ENCODE assay signal across 13 cellular contexts in the genomic region with DNA sequence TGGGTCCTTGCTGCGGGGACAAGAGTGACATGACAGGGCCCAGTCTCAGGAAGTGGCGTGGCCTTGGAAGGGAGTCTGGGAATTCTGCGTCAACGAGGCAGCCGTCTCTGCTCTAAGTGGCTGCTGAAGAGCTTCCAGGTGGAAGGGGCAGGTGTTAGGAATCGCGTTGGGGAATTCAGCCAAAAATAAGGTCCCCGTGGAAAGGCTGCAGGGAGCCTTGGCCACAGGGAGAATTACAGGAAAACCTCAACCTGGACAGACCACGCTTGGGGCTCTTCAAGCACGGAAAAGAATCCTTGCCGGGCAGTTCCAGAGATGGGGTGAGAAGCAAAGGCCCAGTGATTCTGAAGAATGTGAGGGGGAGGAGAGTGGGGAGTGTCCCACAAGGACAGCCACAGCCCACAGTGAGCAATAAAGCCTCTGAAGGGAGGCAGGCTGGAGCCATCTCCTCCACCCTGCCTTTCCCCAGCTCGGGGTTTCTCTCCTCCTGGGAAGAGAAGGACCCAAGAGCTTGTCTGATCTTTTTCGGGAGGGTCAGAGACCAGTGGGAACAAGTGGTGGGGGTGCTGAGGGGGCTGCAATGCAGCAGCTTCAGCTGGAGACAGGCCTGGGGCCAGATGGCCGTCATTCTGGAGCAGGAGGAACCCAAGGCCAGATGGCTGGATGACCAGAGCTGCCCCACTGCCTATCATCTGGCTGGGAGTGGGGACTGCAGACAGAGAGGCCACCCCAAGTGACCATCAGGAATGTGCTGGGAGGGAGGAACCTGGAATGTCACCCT.
DNase-seq lines count a peak whose midpoint lies in the region; TF ChIP-seq lines count a peak whose summit lies in the region.
"Had no signal": no experiment of that assay in that cellular context is flagged by ENCODE, and none has a peak within 500 bp of the region (broad histone marks: within the 10 kb centered on the region; RNA-seq: fewer than 3 reads in every experiment).

No MANE protein-coding gene starts in this region.

- peak overlapping the region in 1 of 2 donors; percentile 15 for H3K27ac ChIP-seq in tibial artery
- H3K27ac ChIP-seq: esophagus muscularis mucosa, SJSA1 had no signal

- TF ChIP-seq CTCF in tibial artery (IDR thresholded peaks at IDR 0.05): no peak

- H3K4me1 ChIP-seq in tibial artery: peaks cover 0 to 29% (median 5%) of the 10 kb centered on the region in 4 donors
- H3K4me1 ChIP-seq: SJSA1 had no signal

- no peaks in the 10 kb centered on the region for H3K27me3 ChIP-seq in tibial artery
- H3K27me3 ChIP-seq: esophagus muscularis mucosa, SJSA1 had no signal

- H3K4me3 ChIP-seq in tibial artery: no peak overlapping the region
- H3K4me3 ChIP-seq: esophagus muscularis mucosa, GM12878, SJSA1 had no signal

- DNase-seq in activated CD8-positive, alpha-beta memory T cell treated with anti-CD3 and anti-CD28 coated beads, Interleukin-2, amount 50 U/mL, for 48 hours: peak; percentile 33
- DNase-seq in activated CD8-positive, alpha-beta memory T cell treated with anti-CD3 and anti-CD28 coated beads, Interleukin-2, amount 50 U/mL, for 4 hours: no peak
- DNase-seq in SW480 (ENCODE audit: low spot score) (peak; percentile 29), left kidney (ENCODE audit: low read depth, low spot score) (peak; percentile 95), tibial artery (peak; percentile 23 to 63), dermis blood vessel endothelial cell (no peak), pons (ENCODE audit: low spot score) (no peak), cerebellum (ENCODE audit: low spot score) (no peak)
- DNase-seq: activated CD8-positive, alpha-beta memory T cell treated with anti-CD3 and anti-CD28 coated beads, Interleukin-2, amount 10 ng/mL, durations not matched to agents 7 days and 5 days; DND-41 had no signal

- H3K36me3 ChIP-seq in tibial artery: peaks cover 5 to 20% (median 5%) of the 10 kb centered on the region in 3 donors
- H3K36me3 ChIP-seq: SJSA1 had no signal

- no peaks in the 10 kb centered on the region for H3K9me3 ChIP-seq in tibial artery
- H3K9me3 ChIP-seq: esophagus muscularis mucosa, SJSA1 had no signal

- intact Hi-C loops in tibial artery (cut with DNase I; ENCODE audit: low total_unique reads): loop anchor here (10.0 kb wide), 1 partner anchor 298 kb away; no protein-coding TSS in a partner anchor

Comparison
In these comparisons a context has a peak if more than half of its experiments do, and no peak if none do; other contexts are left out.
1. DNase-seq: peak in activated CD8-positive, alpha-beta memory T cell treated with anti-CD3 and anti-CD28 coated beads, Interleukin-2, amount 50 U/mL, for 48 hours (single experiment), SW480 (single experiment), left kidney (single experiment) and tibial artery (2 of 2); none in activated CD8-positive, alpha-beta memory T cell treated with anti-CD3 and anti-CD28 coated beads, Interleukin-2, amount 50 U/mL, for 4 hours (single experiment), dermis blood vessel endothelial cell (single experiment), pons (single experiment) and cerebellum (single experiment).